2 cellular contexts compared by ENCODE assay signal in genomic region chrX:71637848-71638247, GRCh38.
TF ChIP-seq lines count a peak whose summit lies in the region.

No MANE protein-coding gene starts in this region.

TF ChIP-seq in SK-N-SH treated with all-trans-retinoic acid at 6 μM for 48 hours, 23 proteins besides CTCF, POLR2A, EP300 and RAD21:
- TF ChIP-seq PPARA (CRISPR knock-in tag; IDR thresholded peaks at IDR 0.05; ENCODE audit: borderline replicate concordance) (no peak), TOX (CRISPR knock-in tag; IDR thresholded peaks at IDR 0.05; ENCODE audit: borderline replicate concordance) (no peak), ZC3H10 (CRISPR knock-in tag; IDR thresholded peaks at IDR 0.05) (no peak), TSHZ2 (CRISPR knock-in tag; IDR thresholded peaks at IDR 0.05) (no peak), CSDC2 (CRISPR knock-in tag; IDR thresholded peaks at IDR 0.05) (no peak), ESRRG (CRISPR knock-in tag; IDR thresholded peaks at IDR 0.05) (no peak), CREB5 (CRISPR knock-in tag; IDR thresholded peaks at IDR 0.05; ENCODE audit: low read depth) (no peak), GLIS3 (CRISPR knock-in tag; IDR thresholded peaks at IDR 0.05) (no peak), SNAI2 (CRISPR knock-in tag; IDR thresholded peaks at IDR 0.05) (no peak), ZFP30 (CRISPR knock-in tag; IDR thresholded peaks at IDR 0.05) (no peak), ISL1 (CRISPR knock-in tag; IDR thresholded peaks at IDR 0.05) (no peak), ZFP3 (CRISPR knock-in tag; IDR thresholded peaks at IDR 0.05) (no peak), ARNTL (CRISPR knock-in tag; IDR thresholded peaks at IDR 0.05; ENCODE audit: borderline replicate concordance, low read depth) (no peak)

TF ChIP-seq in HepG2, 621 proteins besides CTCF, POLR2A, EP300 and RAD21:
- no peak for TF ChIP-seq AGO2 (optimal IDR thresholded peaks at IDR 0.05; ENCODE audit: low read depth, low read length)
- TF ChIP-seq NCOA2 (CRISPR knock-in tag; IDR thresholded peaks at IDR 0.05): no peak
- no peak for TF ChIP-seq THAP11 (CRISPR knock-in tag; IDR thresholded peaks at IDR 0.05)
- no peak for TF ChIP-seq ZNF782 (CRISPR knock-in tag; IDR thresholded peaks at IDR 0.05; ENCODE audit: borderline replicate concordance)
- TF ChIP-seq ZNF260 (CRISPR knock-in tag; IDR thresholded peaks at IDR 0.05; ENCODE audit: borderline replicate concordance, low read depth): no peak
- no peak for TF ChIP-seq POLR2G (IDR thresholded peaks at IDR 0.05; ENCODE audit: low read depth, low read length)
- TF ChIP-seq, protein P1, sequence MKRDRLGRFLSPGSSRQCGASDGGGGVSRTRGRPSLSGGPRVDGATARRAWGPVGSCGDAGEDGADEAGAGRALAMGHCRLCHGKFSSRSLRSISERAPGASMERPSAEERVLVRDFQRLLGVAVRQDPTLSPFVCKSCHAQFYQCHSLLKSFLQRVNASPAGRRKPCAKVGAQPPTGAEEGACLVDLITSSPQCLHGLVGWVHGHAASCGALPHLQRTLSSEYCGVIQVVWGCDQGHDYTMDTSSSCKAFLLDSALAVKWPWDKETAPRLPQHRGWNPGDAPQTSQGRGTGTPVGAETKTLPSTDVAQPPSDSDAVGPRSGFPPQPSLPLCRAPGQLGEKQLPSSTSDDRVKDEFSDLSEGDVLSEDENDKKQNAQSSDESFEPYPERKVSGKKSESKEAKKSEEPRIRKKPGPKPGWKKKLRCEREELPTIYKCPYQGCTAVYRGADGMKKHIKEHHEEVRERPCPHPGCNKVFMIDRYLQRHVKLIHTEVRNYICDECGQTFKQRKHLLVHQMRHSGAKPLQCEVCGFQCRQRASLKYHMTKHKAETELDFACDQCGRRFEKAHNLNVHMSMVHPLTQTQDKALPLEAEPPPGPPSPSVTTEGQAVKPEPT (CRISPR knock-in tag; IDR thresholded peaks at IDR 0.05; ENCODE audit: low read depth): no peak
- TF ChIP-seq HNRNPL (IDR thresholded peaks at IDR 0.05; ENCODE audit: low read depth, low read length): no peak
- no peak for TF ChIP-seq AFF4 (CRISPR knock-in tag; IDR thresholded peaks at IDR 0.05)
- TF ChIP-seq, protein P2, sequence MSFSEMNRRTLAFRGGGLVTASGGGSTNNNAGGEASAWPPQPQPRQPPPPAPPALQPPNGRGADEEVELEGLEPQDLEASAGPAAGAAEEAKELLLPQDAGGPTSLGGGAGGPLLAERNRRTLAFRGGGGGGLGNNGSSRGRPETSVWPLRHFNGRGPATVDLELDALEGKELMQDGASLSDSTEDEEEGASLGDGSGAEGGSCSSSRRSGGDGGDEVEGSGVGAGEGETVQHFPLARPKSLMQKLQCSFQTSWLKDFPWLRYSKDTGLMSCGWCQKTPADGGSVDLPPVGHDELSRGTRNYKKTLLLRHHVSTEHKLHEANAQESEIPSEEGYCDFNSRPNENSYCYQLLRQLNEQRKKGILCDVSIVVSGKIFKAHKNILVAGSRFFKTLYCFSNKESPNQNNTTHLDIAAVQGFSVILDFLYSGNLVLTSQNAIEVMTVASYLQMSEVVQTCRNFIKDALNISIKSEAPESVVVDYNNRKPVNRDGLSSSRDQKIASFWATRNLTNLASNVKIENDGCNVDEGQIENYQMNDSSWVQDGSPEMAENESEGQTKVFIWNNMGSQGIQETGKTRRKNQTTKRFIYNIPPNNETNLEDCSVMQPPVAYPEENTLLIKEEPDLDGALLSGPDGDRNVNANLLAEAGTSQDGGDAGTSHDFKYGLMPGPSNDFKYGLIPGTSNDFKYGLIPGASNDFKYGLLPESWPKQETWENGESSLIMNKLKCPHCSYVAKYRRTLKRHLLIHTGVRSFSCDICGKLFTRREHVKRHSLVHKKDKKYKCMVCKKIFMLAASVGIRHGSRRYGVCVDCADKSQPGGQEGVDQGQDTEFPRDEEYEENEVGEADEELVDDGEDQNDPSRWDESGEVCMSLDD (CRISPR knock-in tag; IDR thresholded peaks at IDR 0.05; ENCODE audit: borderline replicate concordance): no peak
- no peak for TF ChIP-seq ZNF282 (IDR thresholded peaks at IDR 0.05; ENCODE audit: partially characterized antibody)
- TF ChIP-seq PPARG (CRISPR knock-in tag; conservative IDR thresholded peaks at IDR 0.05): no peak
TF ChIP-seq in HepG2: peak in this region for 0.
